In genomic region chr11:96162816-96163499, GRCh38 we compare ENCODE assay signal across 9 cellular contexts.
DNase-seq lines count a peak whose midpoint lies in the region; ATAC-seq, FAIRE-seq and TF ChIP-seq lines count a peak whose summit lies in the region.
"Had no signal": no experiment of that assay in that cellular context is flagged by ENCODE, and none has a peak within 500 bp of the region (broad histone marks: within the 10 kb centered on the region; RNA-seq: fewer than 3 reads in every experiment).

No MANE protein-coding gene starts in this region.

- H2AK9ac ChIP-seq in IMR-90 (replicated peaks; ENCODE audit: low read depth, low read length, poor library complexity), result peak overlapping the region; percentile 10

- H3K27me3 ChIP-seq in IMR-90 (ENCODE audit: control insufficient read depth, insufficient read depth, low read length) (no peaks in the 10 kb centered on the region), brain microvascular endothelial cell (replicated peaks) (no peaks in the 10 kb centered on the region), keratinocyte (ENCODE audit: control insufficient read depth, extremely low read depth, insufficient read depth, low read length) (no peaks in the 10 kb centered on the region), thoracic aorta (replicated peaks; ENCODE audit: insufficient read depth) (no peaks in the 10 kb centered on the region)

- H3K27ac Mint-ChIP-seq in activated CD4-positive, alpha-beta T cell treated with anti-CD3 and anti-CD28 coated beads, Interleukin-2, amount 10 ng/mL, durations not matched to agents 24 days and 14 days, result no peak overlapping the region

- H3K4me2 ChIP-seq in IMR-90 (ENCODE audit: low read depth, low read length) (peak overlapping the region; percentile 74), keratinocyte (ENCODE audit: control insufficient read depth, extremely low read depth, insufficient read depth, low read depth, low read length) (peak overlapping the region; percentile 39)

- H3K9me3 ChIP-seq in IMR-90 (ENCODE audit: control insufficient read depth, insufficient read depth, low read length), result no peaks in the 10 kb centered on the region
- no peaks in the 10 kb centered on the region for H3K9me3 ChIP-seq in keratinocyte (ENCODE audit: control insufficient read depth, low read depth, low read length)
- no peaks in the 10 kb centered on the region for H3K9me3 ChIP-seq in thoracic aorta

- peak; percentile 95 for DNase-seq in IMR-90
- peak; percentile 82 for DNase-seq in brain microvascular endothelial cell
- DNase-seq in keratinocyte (ENCODE audit: low read depth, low spot score), result no peak
- no peak for DNase-seq in thoracic aorta (ENCODE audit: low spot score)
- no peak for DNase-seq in kidney tubule cell (ENCODE audit: low spot score)
- no peak for DNase-seq in DMS114 treated with DMSO at 0.1 percent for 48 hours (lab: John Stamatoyannopoulos, UW; ENCODE audit: unreplicated experiment)
- DNase-seq in NCI-H187 (lab: John Stamatoyannopoulos, UW), result no peak
- DNase-seq in activated CD4-positive, alpha-beta T cell treated with anti-CD3 and anti-CD28 coated beads, Interleukin-2, amount 10 ng/mL, durations not matched to agents 24 days and 14 days, result no peak
- DNase-seq: NCI-H1417 had no signal

- peaks cover 6% of the 10 kb centered on the region for H3K36me3 Mint-ChIP-seq in activated CD4-positive, alpha-beta T cell treated with anti-CD3 and anti-CD28 coated beads, Interleukin-2, amount 10 ng/mL, durations not matched to agents 24 days and 14 days (ENCODE audit: low read depth)

- TF ChIP-seq POLR2A in IMR-90 (IDR thresholded peaks at IDR 0.05; ENCODE audit: low read depth, low read length), result no peak

- H3K23ac ChIP-seq in IMR-90 (ENCODE audit: low read depth, low read length), result peak overlapping the region; percentile 92; the same call in 1 of the 2 replicates

- no peak for FAIRE-seq in keratinocyte (lab: Jason Lieb, UNC)

- peak overlapping the region; percentile 83; the same call in 1 of the 2 replicates for H3K4ac ChIP-seq in IMR-90 (ENCODE audit: low read depth, low read length)

- H3K56ac ChIP-seq in IMR-90 (ENCODE audit: extremely low read depth, insufficient read depth, low read length), result peak overlapping the region; percentile 60

- no peaks in the 10 kb centered on the region for H3K27me3 Mint-ChIP-seq in activated CD4-positive, alpha-beta T cell treated with anti-CD3 and anti-CD28 coated beads, Interleukin-2, amount 10 ng/mL, durations not matched to agents 24 days and 14 days

- CTCF ChIA-PET in IMR-90 (lab: Yijun Ruan, JAX), result interaction anchor here (0.6 to 1.3 kb wide), 2 partner anchors 180 to 1011 kb away, joined by 5 to 6 read pairs; partner anchors contain the start of gene MAML2

- H4K91ac ChIP-seq in IMR-90 (ENCODE audit: insufficient read depth, low read depth, low read length), result peak overlapping the region; percentile 56

- peak overlapping the region; percentile 26 to 64; a peak in 3 of 4 replicates for H4K8ac ChIP-seq in IMR-90 (ENCODE audit: low read depth in 2 of 2, low read length in 2 of 2)

- H3K79me1 ChIP-seq in IMR-90 (ENCODE audit: low read depth in 1 of 2, low read length in 2 of 2), result peaks cover 29 to 79% of the 10 kb centered on the region in 2 experiments

- H2BK120ac ChIP-seq in IMR-90 (ENCODE audit: low read depth, low read length), result peak overlapping the region; percentile 84

- H3K79me2 ChIP-seq in keratinocyte (ENCODE audit: control insufficient read depth, insufficient read depth, low read length), result no peaks in the 10 kb centered on the region

- peak; percentile 77 for ATAC-seq in IMR-90 (ENCODE audit: low read depth)
- peak; percentile 72 for ATAC-seq in thoracic aorta (ENCODE audit: insufficient number of reproducible peaks, low FRiP score, low read depth)

- H3K9me1 ChIP-seq in IMR-90 (ENCODE audit: insufficient read depth, low read length) (peaks cover 18% of the 10 kb centered on the region; the same call in 1 of the 2 replicates), keratinocyte (ENCODE audit: control insufficient read depth, extremely low read depth, insufficient read depth, low read length) (no peaks in the 10 kb centered on the region)

- H3K9ac ChIP-seq in IMR-90 (ENCODE audit: low read depth, low read length) (peak overlapping the region; percentile 54; the same call in 1 of the 2 replicates), keratinocyte (ENCODE audit: control insufficient read depth, extremely low read depth, insufficient read depth, low read length) (no peak overlapping the region)

- H3K18ac ChIP-seq in IMR-90 (ENCODE audit: low read depth, low read length), result peak overlapping the region; percentile 61

- H3K36me3 ChIP-seq in IMR-90 (ENCODE audit: control insufficient read depth, insufficient read depth, low read length) (no peaks in the 10 kb centered on the region), brain microvascular endothelial cell (replicated peaks) (no peaks in the 10 kb centered on the region), keratinocyte (ENCODE audit: control insufficient read depth in 2 of 2, extremely low read depth in 1 of 2, insufficient read depth in 2 of 2, low read length in 2 of 2) (no peaks in the 10 kb centered on the region), thoracic aorta (no peaks in the 10 kb centered on the region)

- H4K5ac ChIP-seq in IMR-90 (ENCODE audit: low read depth, low read length), result peak overlapping the region; percentile 90

- H3K4me3 ChIP-seq in IMR-90 (ENCODE audit: insufficient read depth, low read depth, low read length), result no peak overlapping the region
- H3K4me3 ChIP-seq in brain microvascular endothelial cell (ENCODE audit: low read depth, low read length), result no peak overlapping the region
- no peak overlapping the region for H3K4me3 ChIP-seq in keratinocyte (ENCODE audit: control insufficient read depth in 2 of 3, extremely low read depth in 1 of 3, insufficient read depth in 2 of 3, low read depth in 1 of 3, low read length in 3 of 3)
- peak overlapping the region; percentile 34 for H3K4me3 ChIP-seq in thoracic aorta

- no peak for TF ChIP-seq CTCF in IMR-90 (conservative IDR thresholded peaks at IDR 0.05; ENCODE audit: low read depth, low read length)
- TF ChIP-seq CTCF in brain microvascular endothelial cell (IDR thresholded peaks at IDR 0.05; ENCODE audit: low read depth, low read length, missing control alignments), result no peak
- TF ChIP-seq CTCF in keratinocyte (optimal IDR thresholded peaks at IDR 0.05 in 1 of 3, IDR thresholded peaks at IDR 0.05 in 1 of 3, conservative IDR thresholded peaks at IDR 0.05 in 1 of 3; ENCODE audit: extremely low read depth in 1 of 3, insufficient read depth in 2 of 3, low read length in 3 of 3), result no peak
- TF ChIP-seq CTCF in thoracic aorta (IDR thresholded peaks at IDR 0.05), result no peak

- peak overlapping the region; percentile 76 for H3K14ac ChIP-seq in IMR-90 (replicated peaks; ENCODE audit: low read depth, low read length)

- BruUV-seq in IMR-90 (replicated peaks; lab: Mats Ljungman, UMichigan), result no TSS peak

- H2BK5ac ChIP-seq in IMR-90 (ENCODE audit: low read depth, low read length, poor library complexity, severe bottlenecking), result peak overlapping the region; percentile 94

- intact Hi-C loops in IMR-90 (cut with micrococcal nuclease), result loop anchor here (5.0 kb wide), 1 partner anchor 371 kb away; the partner anchor contains the start of gene CEP57
- intact Hi-C loops in activated CD4-positive, alpha-beta T cell treated with anti-CD3 and anti-CD28 coated beads, Interleukin-2, amount 10 ng/mL, durations not matched to agents 24 days and 14 days (cut with micrococcal nuclease), result no loop called here

- H3K9me3 Mint-ChIP-seq in activated CD4-positive, alpha-beta T cell treated with anti-CD3 and anti-CD28 coated beads, Interleukin-2, amount 10 ng/mL, durations not matched to agents 24 days and 14 days, result no peaks in the 10 kb centered on the region

- no peak overlapping the region for H3K4me3 Mint-ChIP-seq in activated CD4-positive, alpha-beta T cell treated with anti-CD3 and anti-CD28 coated beads, Interleukin-2, amount 10 ng/mL, durations not matched to agents 24 days and 14 days

- peak overlapping the region; percentile 68 for H2AK5ac ChIP-seq in IMR-90 (ENCODE audit: low read depth, low read length)

- H4K20me1 ChIP-seq in IMR-90 (ENCODE audit: insufficient read depth, low read length) (no peaks in the 10 kb centered on the region), keratinocyte (ENCODE audit: control insufficient read depth, extremely low read depth, insufficient read depth, low read length) (no peaks in the 10 kb centered on the region)

- peaks cover 33% of the 10 kb centered on the region for H3K4me1 Mint-ChIP-seq in activated CD4-positive, alpha-beta T cell treated with anti-CD3 and anti-CD28 coated beads, Interleukin-2, amount 10 ng/mL, durations not matched to agents 24 days and 14 days

- H2BK20ac ChIP-seq in IMR-90 (ENCODE audit: low read depth, low read length), result peak overlapping the region; percentile 91

- H2AFZ ChIP-seq in IMR-90 (replicated peaks; ENCODE audit: low read length, poor library complexity) (peak overlapping the region; percentile 68), keratinocyte (ENCODE audit: control insufficient read depth, low read length) (peak overlapping the region; percentile 22)

- peak overlapping the region; percentile 57; the same call in 2 of the 3 replicates for H2BK15ac ChIP-seq in IMR-90 (ENCODE audit: low read depth, low read length)

- POLR2A ChIA-PET in IMR-90 (lab: Charles Lee; ENCODE audit: unreplicated experiment), result interaction anchor here (0.5 kb wide), 1 partner anchor 59 kb away, joined by 7 read pairs; no protein-coding TSS in a partner anchor

- in situ Hi-C loops in IMR-90 (cut with MboI; ENCODE audit: low sequenced_read_pairs), result loop anchor here (5.0 kb wide), 1 partner anchor 179 kb away; the partner anchor contains the start of gene MAML2
- in situ Hi-C loops in brain microvascular endothelial cell (cut with HindIII; ENCODE audit: low pct_ligation_motif_present, low sequenced_read_pairs), result no loop called here

- dilution Hi-C loops in IMR-90 (cut with HindIII; ENCODE audit: low sequenced_read_pairs, unreplicated experiment), result no loop called here
- dilution Hi-C loops in keratinocyte (cut with MboI; ENCODE audit: extremely low pct_ligation_motif_present, low sequenced_read_pairs), result no loop called here

- TF ChIP-seq RAD21 in IMR-90 (IDR thresholded peaks at IDR 0.05; ENCODE audit: low read length), result no peak

- H3K27ac ChIP-seq in IMR-90 (ENCODE audit: insufficient read depth, low read length) (peak overlapping the region; percentile 92), brain microvascular endothelial cell (peak overlapping the region; percentile 23), keratinocyte (ENCODE audit: control insufficient read depth, insufficient read depth, low read length) (peak overlapping the region; percentile 13), thoracic aorta (peak overlapping the region; percentile 64 to 65)

- WGBS in IMR-90 (ENCODE audit: extremely low coverage in 2 of 2, insufficient read length in 1 of 2), 2 experiments, result no CpG with 5 or more reads among the region's 6 CpGs

- H3K4me1 ChIP-seq in IMR-90 (ENCODE audit: control insufficient read depth, insufficient read depth, low read length) (peaks cover 27% of the 10 kb centered on the region), keratinocyte (ENCODE audit: control insufficient read depth, extremely low read depth, insufficient read depth, low read length) (peaks cover 4% of the 10 kb centered on the region), thoracic aorta (ENCODE audit: control insufficient read depth in 1 of 2, low read depth in 2 of 2) (peaks cover 14 to 75% of the 10 kb centered on the region in 2 donors)

Comparison
In these comparisons a context has a peak if more than half of its experiments do, and no peak if none do; other contexts are left out.
1. DNase-seq: peak in IMR-90 (single experiment) and brain microvascular endothelial cell (single experiment); none in keratinocyte (single experiment), thoracic aorta (single experiment), kidney tubule cell (single experiment), DMS114 treated with DMSO at 0.1 percent for 48 hours (single experiment), NCI-H187 (0 of 2) and activated CD4-positive, alpha-beta T cell treated with anti-CD3 and anti-CD28 coated beads, Interleukin-2, amount 10 ng/mL, durations not matched to agents 24 days and 14 days (single experiment).
2. H3K27ac ChIP-seq: peak in every context shown above with its lines; median percentile 92 in IMR-90; 64 in thoracic aorta; 23 in brain microvascular endothelial cell; 13 in keratinocyte.